8 cellular contexts compared by ENCODE assay signal in the genomic region with DNA sequence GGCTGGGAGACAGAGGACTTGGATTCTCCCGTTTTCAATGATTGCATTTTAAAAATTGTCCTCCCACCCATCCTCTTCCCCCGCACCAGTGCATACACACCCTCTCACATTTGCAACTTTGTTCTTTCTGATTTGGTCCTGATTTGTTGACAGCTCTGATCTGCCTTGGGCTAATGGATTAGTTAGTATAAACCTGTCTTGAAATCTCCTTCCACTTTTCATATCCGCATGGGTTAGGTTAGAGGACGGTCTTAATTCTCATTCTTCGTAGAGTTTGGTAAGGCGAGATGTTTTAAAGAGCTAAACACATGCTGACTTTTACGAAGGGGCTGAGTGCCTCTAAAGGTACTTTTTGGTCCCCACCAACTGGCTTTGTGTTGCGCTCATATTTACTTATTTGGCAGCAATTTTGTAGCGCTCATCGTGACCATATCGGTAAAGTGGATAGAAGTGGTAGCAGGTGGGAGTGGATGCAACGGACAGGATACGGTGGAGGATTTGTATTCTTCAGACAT. TPM values are rescaled to one million over a fixed set of nuclear protein-coding genes. Genes with fewer than 3 reads are reported as not detected.
A peak's percentile ranks its signal among the peaks of the same experiment; 100 is the strongest.
DNase-seq lines count a peak whose midpoint lies in the region; ATAC-seq and TF ChIP-seq lines count a peak whose summit lies in the region.

No MANE protein-coding gene starts in this region.

- H3K27me3 ChIP-seq in H7 (ENCODE audit: control insufficient read depth, insufficient read depth, low read length) (peaks cover 13% of the 10 kb centered on the region), hepatocyte (no peaks in the 10 kb centered on the region), BE2C (peaks cover 25% of the 10 kb centered on the region)

- peak overlapping the region; percentile 90 for H3K27ac ChIP-seq in hepatocyte

- peaks cover 21 to 30% of the 10 kb centered on the region in 2 donors for H3K36me3 Mint-ChIP-seq in activated naive CD4-positive, alpha-beta T cell treated with anti-CD3 and anti-CD28 coated beads, Interleukin-2, amount 50 U/mL, for 72 hours

- H3K4me3 ChIP-seq in GM08714 (ENCODE audit: low read length) (peak overlapping the region; percentile 94), H7 (ENCODE audit: insufficient read depth, low read depth, low read length) (peak overlapping the region; percentile 73), hepatocyte (peak overlapping the region; percentile 88), BE2C (ENCODE audit: low read depth, low read length) (no peak overlapping the region)

- DNase-seq in H7, result no peak
- peak; percentile 15 for DNase-seq in NCI-H460 (ENCODE audit: extremely low read depth, low read depth)
- peak in 1 of 2 donors; percentile 26 for DNase-seq in activated naive CD4-positive, alpha-beta T cell treated with anti-CD3 and anti-CD28 coated beads, Interleukin-2, amount 50 U/mL, for 72 hours (ENCODE audit: low spot score in 2 of 2)
- DNase-seq in hepatocyte (ENCODE audit: low spot score), result peak; percentile 15
- no peak for DNase-seq in sciatic nerve (ENCODE audit: low spot score)
- DNase-seq in BE2C, result no peak
- DNase-seq in 8988T, result no peak

- ATAC-seq in activated naive CD4-positive, alpha-beta T cell treated with anti-CD3 and anti-CD28 coated beads, Interleukin-2, amount 50 U/mL, for 72 hours, result peak; percentile 7 to 12
- peak; percentile 2 for ATAC-seq in sciatic nerve

- no peaks in the 10 kb centered on the region for H3K36me3 ChIP-seq in H7 (replicated peaks; ENCODE audit: control insufficient read depth, insufficient read depth, low read length)
- no peaks in the 10 kb centered on the region for H3K36me3 ChIP-seq in hepatocyte (replicated peaks; ENCODE audit: insufficient read depth, low read depth)
- no peaks in the 10 kb centered on the region for H3K36me3 ChIP-seq in BE2C

- H3K9me3 ChIP-seq in hepatocyte (ENCODE audit: low read depth) (no peaks in the 10 kb centered on the region), BE2C (peaks cover 8% of the 10 kb centered on the region; the same call in 1 of the 2 replicates)

- H2AFZ ChIP-seq in hepatocyte, result peak overlapping the region; percentile 67

- 2% methylated on average over 13 of the region's 13 CpGs for WGBS in hepatocyte (ENCODE audit: low lambda C conversion rate, missing lambda C conversion rate)

- no peaks in the 10 kb centered on the region for H3K4me1 ChIP-seq in hepatocyte (ENCODE audit: insufficient read depth)
- H3K4me1 ChIP-seq in BE2C, result no peaks in the 10 kb centered on the region; the same call in 1 of the 2 replicates

- peaks cover 25% of the 10 kb centered on the region for H4K20me1 ChIP-seq in hepatocyte (ENCODE audit: insufficient read depth, poor library complexity, severe bottlenecking)

- H3K4me2 ChIP-seq in hepatocyte, result peak overlapping the region; percentile 73

- H3K9me2 ChIP-seq in hepatocyte (replicated peaks; ENCODE audit: insufficient read depth), result no peaks in the 10 kb centered on the region

- peak overlapping the region; percentile 91 to 92 for H3K27ac Mint-ChIP-seq in activated naive CD4-positive, alpha-beta T cell treated with anti-CD3 and anti-CD28 coated beads, Interleukin-2, amount 50 U/mL, for 72 hours

- no peak for TF ChIP-seq CTCF in hepatocyte (IDR thresholded peaks at IDR 0.05; ENCODE audit: poor library complexity)
- no peak for TF ChIP-seq CTCF in BE2C (IDR thresholded peaks at IDR 0.05; ENCODE audit: low read depth, low read length)

- intact Hi-C loops in sciatic nerve (cut with DNase I), result loop anchor here (5.0 kb wide), 1 partner anchor 307 kb away; no protein-coding TSS in a partner anchor

- H3K79me2 ChIP-seq in hepatocyte, result peaks cover 55% of the 10 kb centered on the region

- H3K9me3 Mint-ChIP-seq in activated naive CD4-positive, alpha-beta T cell treated with anti-CD3 and anti-CD28 coated beads, Interleukin-2, amount 50 U/mL, for 72 hours, result peaks cover 10 to 14% of the 10 kb centered on the region in 2 donors

RNA-seq across cellular contexts. Expression of a gene that starts 1.1 kb away (rescaled TPM):
- 5.3 and 8.6 TPM in 2 replicates for total RNA-seq in H7 (2014; rRNA removed; shearing (Covaris generic))
- 117 and 122 TPM in 2 replicates for total RNA-seq in NCI-H460 (2014; rRNA removed; shearing (Covaris generic))
- polyA plus RNA-seq in NCI-H460 (2014; cell fraction: nucleus; rRNA removed), result 22.8 and 34.1 TPM in 2 replicates
- 10 to 100 TPM; 44.1 to 56.1 TPM for total RNA-seq in activated naive CD4-positive, alpha-beta T cell treated with anti-CD3 and anti-CD28 coated beads, Interleukin-2, amount 50 U/mL, for 72 hours
- 67.1 and 69.8 TPM in 2 replicates for total RNA-seq in hepatocyte
- polyA plus RNA-seq in hepatocyte, result 10.6 and 11.0 TPM in 2 replicates
- 288 TPM for total RNA-seq in sciatic nerve
- not detected for polyA plus RNA-seq in BE2C (2012; ENCODE audit: insufficient read depth, insufficient read length, low read depth)

Comparison
In these comparisons a context has a peak if more than half of its experiments do, and no peak if none do; other contexts are left out.
1. DNase-seq: peak in NCI-H460 (single experiment) and hepatocyte (single experiment); none in H7 (single experiment), sciatic nerve (single experiment), BE2C (single experiment) and 8988T (single experiment).